In the genomic region with DNA sequence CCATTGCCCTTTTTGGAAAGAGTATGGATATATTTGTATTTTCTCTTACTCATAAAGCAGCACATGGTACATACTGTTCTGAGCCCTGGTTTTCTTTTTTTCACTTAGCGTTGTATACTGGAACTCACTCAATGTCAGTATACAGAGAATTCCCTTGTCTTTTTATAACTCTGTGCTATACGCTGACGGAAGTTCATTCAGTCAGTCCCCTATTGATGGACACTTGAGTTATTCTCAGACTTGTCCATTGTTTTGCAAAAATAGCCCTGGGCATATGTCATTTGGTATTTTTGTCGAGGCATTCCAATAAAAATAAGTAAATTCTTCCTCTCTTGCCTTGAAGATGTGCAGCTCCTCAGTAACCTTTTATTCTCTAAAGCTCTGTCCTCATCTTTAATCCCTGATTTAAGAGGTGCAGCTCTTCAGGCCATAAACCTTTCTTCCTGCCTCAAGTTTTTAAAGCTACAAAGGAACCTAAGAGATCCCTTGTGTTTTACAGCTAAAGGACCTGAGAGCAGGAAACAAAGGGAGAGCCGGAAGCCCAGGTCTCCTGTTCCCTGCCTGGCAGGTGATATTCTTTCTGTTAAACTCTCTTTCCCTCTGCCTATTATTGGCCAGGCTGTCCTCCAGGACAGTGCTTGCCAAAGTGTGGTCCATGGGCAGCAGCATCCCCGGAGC, we compare ENCODE assay signal across 15 cellular contexts.
DNase-seq lines count a peak whose midpoint lies in the region; TF ChIP-seq lines count a peak whose summit lies in the region.
"Had no signal": no experiment of that assay in that cellular context is flagged by ENCODE, and none has a peak within 500 bp of the region (broad histone marks: within the 10 kb centered on the region; RNA-seq: fewer than 3 reads in every experiment).

No MANE protein-coding gene starts in this region.

- no peaks in the 10 kb centered on the region for H3K36me3 Mint-ChIP-seq in neural crest cell (ENCODE audit: low read depth)
- H3K36me3 Mint-ChIP-seq in activated CD4-positive, alpha-beta T cell treated with anti-CD3 and anti-CD28 coated beads, Interleukin-2, amount 10 ng/mL, durations not matched to agents 7 days and 5 days (ENCODE audit: low read depth), result no peaks in the 10 kb centered on the region
- H3K36me3 Mint-ChIP-seq: CD14-positive monocyte had no signal

- 85% methylated on average over 6 of the region's 6 CpGs for WGBS in ectodermal cell, 2 experiments

- H3K9ac ChIP-seq in HUES48 (ENCODE audit: low read depth, low read length), result no peak overlapping the region

- peak overlapping the region; percentile 50 for H3K4me3 Mint-ChIP-seq in neural crest cell
- no peak overlapping the region for H3K4me3 Mint-ChIP-seq in activated CD4-positive, alpha-beta T cell treated with anti-CD3 and anti-CD28 coated beads, Interleukin-2, amount 10 ng/mL, durations not matched to agents 7 days and 5 days

- CTCF ChIA-PET in activated CD4-positive, alpha-beta T cell treated with anti-CD3 and anti-CD28 coated beads, Interleukin-2, amount 10 ng/mL, durations not matched to agents 7 days and 5 days (lab: Charles Lee), result interaction anchor here (0.6 kb wide), 1 partner anchor 9 kb away, joined by 3 read pairs; no protein-coding TSS in a partner anchor

- H3K27me3 ChIP-seq in HUES48 (ENCODE audit: control insufficient read depth, insufficient read depth, low read length) (no peaks in the 10 kb centered on the region), ectodermal cell (ENCODE audit: control insufficient read depth, insufficient read depth, low read length, poor library complexity, severe bottlenecking) (no peaks in the 10 kb centered on the region)
- H3K27me3 ChIP-seq: foreskin keratinocyte, upper lobe of right lung had no signal

- H3K4me1 ChIP-seq in HUES48 (ENCODE audit: control insufficient read depth, insufficient read depth, low read length), result peaks cover 26% of the 10 kb centered on the region
- H3K4me1 ChIP-seq in ectodermal cell (ENCODE audit: control insufficient read depth, insufficient read depth, low read length), result no peaks in the 10 kb centered on the region
- H3K4me1 ChIP-seq: upper lobe of right lung had no signal

- H3K4me1 Mint-ChIP-seq in neural crest cell, result peaks cover 40% of the 10 kb centered on the region
- no peaks in the 10 kb centered on the region for H3K4me1 Mint-ChIP-seq in activated CD4-positive, alpha-beta T cell treated with anti-CD3 and anti-CD28 coated beads, Interleukin-2, amount 10 ng/mL, durations not matched to agents 7 days and 5 days
- H3K4me1 Mint-ChIP-seq: CD14-positive monocyte had no signal

- no peak for TF ChIP-seq CTCF in neural crest cell (conservative IDR thresholded peaks at IDR 0.05)

- POLR2A ChIA-PET in activated CD4-positive, alpha-beta T cell treated with anti-CD3 and anti-CD28 coated beads, Interleukin-2, amount 10 ng/mL, durations not matched to agents 7 days and 5 days (lab: Charles Lee), result no interaction called here

- peak overlapping the region; percentile 31 for H3K27ac ChIP-seq in HUES48 (ENCODE audit: low read depth, low read length)
- H3K27ac ChIP-seq in ectodermal cell (ENCODE audit: insufficient read depth, low read depth, low read length, poor library complexity, severe bottlenecking), result peak overlapping the region; percentile 4
- H3K27ac ChIP-seq: foreskin keratinocyte, upper lobe of right lung had no signal

- H3K36me3 ChIP-seq in HUES48 (ENCODE audit: control insufficient read depth, insufficient read depth, low read length) (no peaks in the 10 kb centered on the region), ectodermal cell (ENCODE audit: control insufficient read depth, insufficient read depth, low read length) (no peaks in the 10 kb centered on the region)
- H3K36me3 ChIP-seq: upper lobe of right lung had no signal

- DNase-seq in DMS53 (lab: John Stamatoyannopoulos, UW) (peak; percentile 44), DMS53 treated with DMSO at 0.1 percent for 48 hours (lab: John Stamatoyannopoulos, UW; ENCODE audit: unreplicated experiment) (no peak), neural crest cell (ENCODE audit: low read depth, low spot score) (no peak), amniotic stem cell (lab: John Stamatoyannopoulos, UW) (no peak), globus pallidus (ENCODE audit: low spot score) (no peak)
- DNase-seq in activated CD4-positive, alpha-beta T cell treated with anti-CD3 and anti-CD28 coated beads, Interleukin-2, amount 10 ng/mL, durations not matched to agents 7 days and 5 days, result no peak
- DNase-seq: 8988T; activated naive CD4-positive, alpha-beta T cell treated with Interleukin-2 at 50 U/mL for 16 hours; effector CD8-positive, alpha-beta T cell; NCI-H2081; upper lobe of right lung had no signal

- peak overlapping the region; percentile 30 for H3K27ac Mint-ChIP-seq in neural crest cell (ENCODE audit: unreplicated experiment)
- H3K27ac Mint-ChIP-seq in activated CD4-positive, alpha-beta T cell treated with anti-CD3 and anti-CD28 coated beads, Interleukin-2, amount 10 ng/mL, durations not matched to agents 7 days and 5 days, result no peak overlapping the region
- H3K27ac Mint-ChIP-seq: CD14-positive monocyte had no signal

- H3K4me3 ChIP-seq in HUES48 (ENCODE audit: low read depth, low read length) (no peak overlapping the region), ectodermal cell (ENCODE audit: insufficient read depth, low read depth, low read length) (no peak overlapping the region)
- H3K4me3 ChIP-seq: upper lobe of right lung had no signal

- no peaks in the 10 kb centered on the region for H3K9me3 Mint-ChIP-seq in neural crest cell
- no peaks in the 10 kb centered on the region for H3K9me3 Mint-ChIP-seq in activated CD4-positive, alpha-beta T cell treated with anti-CD3 and anti-CD28 coated beads, Interleukin-2, amount 10 ng/mL, durations not matched to agents 7 days and 5 days

- H3K27me3 Mint-ChIP-seq in neural crest cell (ENCODE audit: low read depth), result no peaks in the 10 kb centered on the region
- H3K27me3 Mint-ChIP-seq in activated CD4-positive, alpha-beta T cell treated with anti-CD3 and anti-CD28 coated beads, Interleukin-2, amount 10 ng/mL, durations not matched to agents 7 days and 5 days, result peaks cover 4% of the 10 kb centered on the region

- H3K9me3 ChIP-seq in HUES48 (ENCODE audit: control insufficient read depth, insufficient read depth, low read length) (no peaks in the 10 kb centered on the region), ectodermal cell (ENCODE audit: control insufficient read depth, low read length) (no peaks in the 10 kb centered on the region)
- H3K9me3 ChIP-seq: upper lobe of right lung had no signal
